8 cellular contexts compared by ENCODE assay signal in genomic region chr17:17041571-17042380, GRCh38. TPM values are rescaled to one million over a fixed set of nuclear protein-coding genes. Genes with fewer than 3 reads are reported as not detected.
DNase-seq lines count a peak whose midpoint lies in the region; ATAC-seq, FAIRE-seq and TF ChIP-seq lines count a peak whose summit lies in the region.

No MANE protein-coding gene starts in this region.

- peak; percentile 94 for DNase-seq in GM12891 (ENCODE audit: insufficient read length, low spot score)
- peak; percentile 41 for DNase-seq in NCI-H1417 treated with DMSO at 0.1 percent for 48 hours (lab: John Stamatoyannopoulos, UW)
- peak; percentile 97 for DNase-seq in SW 1271 (lab: John Stamatoyannopoulos, UW)
- peak; percentile 98 for DNase-seq in adipocyte (ENCODE audit: low read depth)
- peak; percentile 99 for DNase-seq in heart right ventricle
- peak; percentile 96 for DNase-seq in pons (ENCODE audit: low spot score)
- DNase-seq in transverse colon = peak; percentile 99

- H3K9me3 ChIP-seq in adipocyte (ENCODE audit: control insufficient read depth, low read length) (no peaks in the 10 kb centered on the region), heart right ventricle (no peaks in the 10 kb centered on the region), transverse colon (no peaks in the 10 kb centered on the region)

- peak overlapping the region; percentile 84 for H3K4me3 ChIP-seq in adipocyte (ENCODE audit: low read length)
- H3K4me3 ChIP-seq in heart right ventricle = peak overlapping the region in 9 of 10 donors; percentile 36 to 65 (median 55)
- peak overlapping the region; percentile 12 to 65 (median 50) for H3K4me3 ChIP-seq in transverse colon

- WGBS in heart right ventricle, 2 donors = 7 to 9% methylated on average over 44 of the region's 44 CpGs
- WGBS in transverse colon (ENCODE audit: low coverage in 1 of 2), 2 donors = 11 to 20% methylated on average over 1 to 31 of the region's 44 CpGs

- TF ChIP-seq POLR2A in GM12891 (IDR thresholded peaks at IDR 0.05; ENCODE audit: low read depth, low read length) (no peak), transverse colon (IDR thresholded peaks at IDR 0.05) (peak; percentile 37)

- intact Hi-C loops in heart right ventricle (cut with DNase I) = loop anchor here in 5 of 10 donors (5.0 to 10.0 kb wide), 5 partner anchors 53 to 73 kb away; no protein-coding TSS in a partner anchor
- intact Hi-C loops in transverse colon (cut with DNase I; ENCODE audit: low total_unique reads) = no loop called here

- H3K36me3 ChIP-seq in adipocyte (ENCODE audit: control insufficient read depth, insufficient read depth, low read length, severe bottlenecking) = no peaks in the 10 kb centered on the region
- no peaks in the 10 kb centered on the region for H3K36me3 ChIP-seq in heart right ventricle
- no peaks in the 10 kb centered on the region for H3K36me3 ChIP-seq in transverse colon

- H3K27me3 ChIP-seq in adipocyte (replicated peaks; ENCODE audit: control insufficient read depth, insufficient read depth, low read length) = no peaks in the 10 kb centered on the region
- no peaks in the 10 kb centered on the region for H3K27me3 ChIP-seq in heart right ventricle
- H3K27me3 ChIP-seq in transverse colon = no peaks in the 10 kb centered on the region

- no peak for TF ChIP-seq CTCF in heart right ventricle (IDR thresholded peaks at IDR 0.05)
- TF ChIP-seq CTCF in transverse colon (IDR thresholded peaks at IDR 0.05) = no peak

- H3K4me1 ChIP-seq in adipocyte (ENCODE audit: control insufficient read depth, insufficient read depth, low read length) (peaks cover 32% of the 10 kb centered on the region), heart right ventricle (peaks cover 9 to 55% (median 49%) of the 10 kb centered on the region in 9 donors), transverse colon (peaks cover 13 to 43% (median 38%) of the 10 kb centered on the region in 4 donors)

- no peak for TF ChIP-seq EP300 in transverse colon (IDR thresholded peaks at IDR 0.05; ENCODE audit: low read depth)

- ATAC-seq in HG02840 (IDR thresholded peaks at IDR 0.05; ENCODE audit: low FRiP score, unreplicated experiment) (peak; percentile 85), heart right ventricle (peak; percentile 92 to 97 (median 96))

- H3K9ac ChIP-seq in adipocyte (ENCODE audit: low read length) = peak overlapping the region; percentile 81

- FAIRE-seq in GM12891 (lab: Jason Lieb, UNC) = peak; percentile 98

- H3K27ac ChIP-seq in heart right ventricle (peak overlapping the region in 9 of 10 donors; percentile 44 to 87 (median 71)), transverse colon (peak overlapping the region; percentile 72 to 86 (median 78))

- in situ Hi-C loops in transverse colon (cut with MboI; ENCODE audit: low pct_ligation_motif_present in 1 of 4, low pct_unique_long_range_greater_than_20kb in 1 of 4, low sequenced_read_pairs in 3 of 4) = no loop called here

TF ChIP-seq in GM12891, 5 proteins besides CTCF, POLR2A, EP300 and RAD21:
- TF ChIP-seq PAX5 (IDR thresholded peaks at IDR 0.05; ENCODE audit: insufficient read depth, low read length, severe bottlenecking) (no peak), SPI1 (IDR thresholded peaks at IDR 0.05; ENCODE audit: low read depth, low read length) (no peak), POU2F2 (IDR thresholded peaks at IDR 0.05; ENCODE audit: low read depth, low read length) (no peak), POLR2AphosphoS5 (IDR thresholded peaks at IDR 0.05; ENCODE audit: low read depth, low read length) (no peak), TAF1 (IDR thresholded peaks at IDR 0.05; ENCODE audit: low read depth, low read length) (no peak)

RNA-seq across cellular contexts. Expression of gene MPRIP, which starts 0.5 kb away (rescaled TPM):
- polyA plus RNA-seq in GM12891 (2012; ENCODE audit: low read depth, missing spikeins) = 68.5 TPM
- total RNA-seq in heart right ventricle (100 to 1,000 TPM; 252 to 409 (median 329) TPM), transverse colon (100 to 1,000 TPM; 124 to 368 (median 158) TPM)
- 100 to 1,000 TPM; 225 to 329 TPM for polyA plus RNA-seq in heart right ventricle

Comparison
In these comparisons a context has a peak if more than half of its experiments do, and no peak if none do; other contexts are left out.
1. Peak in every context shown above with its lines: DNase-seq, ATAC-seq, H3K4me3 ChIP-seq and H3K27ac ChIP-seq.
2. DNase-seq: peak in every context shown above with its lines; median percentile 99 in heart right ventricle; 99 in transverse colon; 98 in adipocyte; 97 in SW 1271; 96 in pons; 94 in GM12891; 41 in NCI-H1417 treated with DMSO at 0.1 percent for 48 hours.